ENCODE assay signal across 1 cellular context in the genomic region with DNA sequence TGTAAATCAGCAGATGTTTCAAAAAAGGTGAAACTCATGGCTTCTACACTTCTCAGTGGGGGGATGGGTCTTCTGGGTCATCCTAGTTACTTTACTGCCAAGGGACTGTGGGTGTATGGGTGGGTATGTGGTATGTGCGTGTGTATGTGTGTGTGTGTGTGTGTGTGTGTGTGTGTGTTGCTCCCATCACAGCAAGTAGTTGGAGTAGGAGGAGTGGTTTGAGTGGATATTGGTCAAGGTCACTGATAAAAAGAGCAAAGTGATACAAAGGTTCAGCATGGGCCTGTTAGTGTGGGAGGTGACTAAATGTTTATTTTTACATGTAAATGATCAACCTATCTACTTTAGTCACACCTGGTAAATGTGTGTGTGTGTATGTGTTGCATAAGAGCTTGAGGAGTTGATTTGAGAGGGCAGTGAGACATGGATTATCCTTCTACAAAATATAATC.
TF ChIP-seq lines count a peak whose summit lies in the region.

No MANE protein-coding gene starts in this region.

TF ChIP-seq in HepG2, 621 proteins besides CTCF, POLR2A, EP300 and RAD21 (continued from another document and continues in another):
- TF ChIP-seq, protein P1, sequence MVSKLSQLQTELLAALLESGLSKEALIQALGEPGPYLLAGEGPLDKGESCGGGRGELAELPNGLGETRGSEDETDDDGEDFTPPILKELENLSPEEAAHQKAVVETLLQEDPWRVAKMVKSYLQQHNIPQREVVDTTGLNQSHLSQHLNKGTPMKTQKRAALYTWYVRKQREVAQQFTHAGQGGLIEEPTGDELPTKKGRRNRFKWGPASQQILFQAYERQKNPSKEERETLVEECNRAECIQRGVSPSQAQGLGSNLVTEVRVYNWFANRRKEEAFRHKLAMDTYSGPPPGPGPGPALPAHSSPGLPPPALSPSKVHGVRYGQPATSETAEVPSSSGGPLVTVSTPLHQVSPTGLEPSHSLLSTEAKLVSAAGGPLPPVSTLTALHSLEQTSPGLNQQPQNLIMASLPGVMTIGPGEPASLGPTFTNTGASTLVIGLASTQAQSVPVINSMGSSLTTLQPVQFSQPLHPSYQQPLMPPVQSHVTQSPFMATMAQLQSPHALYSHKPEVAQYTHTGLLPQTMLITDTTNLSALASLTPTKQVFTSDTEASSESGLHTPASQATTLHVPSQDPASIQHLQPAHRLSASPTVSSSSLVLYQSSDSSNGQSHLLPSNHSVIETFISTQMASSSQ (IDR thresholded peaks at IDR 0.05; ENCODE audit: low read depth): peak; percentile 75
- TF ChIP-seq, protein P1 (CRISPR knock-in tag; IDR thresholded peaks at IDR 0.05; ENCODE audit: borderline replicate concordance): peak; percentile 73; the same call in 1 of the 2 replicates
- TF ChIP-seq BHLHE40 (IDR thresholded peaks at IDR 0.05; ENCODE audit: low read length) (no peak), NCOA2 (CRISPR knock-in tag; IDR thresholded peaks at IDR 0.05) (peak; percentile 45; the same call in 1 of the 2 replicates), TOPORS (CRISPR knock-in tag; IDR thresholded peaks at IDR 0.05) (peak; percentile 48; the same call in 1 of the 2 replicates), NR2F6 (IDR thresholded peaks at IDR 0.05) (peak; percentile 39; the same call in 1 of the 2 replicates), NR2F6 (CRISPR knock-in tag; IDR thresholded peaks at IDR 0.05) (peak; percentile 53; the same call in 1 of the 2 replicates), ZFP36L2 (CRISPR knock-in tag; IDR thresholded peaks at IDR 0.05) (no peak), MXD4 (CRISPR knock-in tag; IDR thresholded peaks at IDR 0.05) (no peak), ZNF615 (CRISPR knock-in tag; IDR thresholded peaks at IDR 0.05; ENCODE audit: borderline replicate concordance) (no peak), SRSF1 (optimal IDR thresholded peaks at IDR 0.05; ENCODE audit: low read depth, low read length) (no peak), ZNF33A (CRISPR knock-in tag; IDR thresholded peaks at IDR 0.05; ENCODE audit: borderline replicate concordance) (no peak), SSRP1 (CRISPR knock-in tag; IDR thresholded peaks at IDR 0.05) (no peak), NFATC3 (CRISPR knock-in tag; IDR thresholded peaks at IDR 0.05) (no peak), BCL6 (CRISPR knock-in tag; IDR thresholded peaks at IDR 0.05) (no peak), ZNF775 (CRISPR knock-in tag; IDR thresholded peaks at IDR 0.05; ENCODE audit: borderline replicate concordance) (no peak), HNRNPUL1 (IDR thresholded peaks at IDR 0.05; ENCODE audit: low read depth, low read length) (no peak), ZFP1 (CRISPR knock-in tag; IDR thresholded peaks at IDR 0.05) (0 out of 2 replicates have a peak, but pooled peaks have one; percentile 29), ZNF781 (CRISPR knock-in tag; IDR thresholded peaks at IDR 0.05; ENCODE audit: borderline replicate concordance, not compliant biosample characterization) (no peak), RORA (CRISPR knock-in tag; IDR thresholded peaks at IDR 0.05) (no peak), ZMYM3 (CRISPR knock-in tag; IDR thresholded peaks at IDR 0.05) (peak; percentile 47), KMT2B (CRISPR knock-in tag; IDR thresholded peaks at IDR 0.05) (no peak), CEBPG (CRISPR knock-in tag; IDR thresholded peaks at IDR 0.05) (peak; percentile 78), ZNF773 (CRISPR knock-in tag; IDR thresholded peaks at IDR 0.05; ENCODE audit: borderline replicate concordance) (no peak), ZNF552 (CRISPR knock-in tag; IDR thresholded peaks at IDR 0.05; ENCODE audit: borderline replicate concordance) (no peak)
- TF ChIP-seq, protein P2, sequence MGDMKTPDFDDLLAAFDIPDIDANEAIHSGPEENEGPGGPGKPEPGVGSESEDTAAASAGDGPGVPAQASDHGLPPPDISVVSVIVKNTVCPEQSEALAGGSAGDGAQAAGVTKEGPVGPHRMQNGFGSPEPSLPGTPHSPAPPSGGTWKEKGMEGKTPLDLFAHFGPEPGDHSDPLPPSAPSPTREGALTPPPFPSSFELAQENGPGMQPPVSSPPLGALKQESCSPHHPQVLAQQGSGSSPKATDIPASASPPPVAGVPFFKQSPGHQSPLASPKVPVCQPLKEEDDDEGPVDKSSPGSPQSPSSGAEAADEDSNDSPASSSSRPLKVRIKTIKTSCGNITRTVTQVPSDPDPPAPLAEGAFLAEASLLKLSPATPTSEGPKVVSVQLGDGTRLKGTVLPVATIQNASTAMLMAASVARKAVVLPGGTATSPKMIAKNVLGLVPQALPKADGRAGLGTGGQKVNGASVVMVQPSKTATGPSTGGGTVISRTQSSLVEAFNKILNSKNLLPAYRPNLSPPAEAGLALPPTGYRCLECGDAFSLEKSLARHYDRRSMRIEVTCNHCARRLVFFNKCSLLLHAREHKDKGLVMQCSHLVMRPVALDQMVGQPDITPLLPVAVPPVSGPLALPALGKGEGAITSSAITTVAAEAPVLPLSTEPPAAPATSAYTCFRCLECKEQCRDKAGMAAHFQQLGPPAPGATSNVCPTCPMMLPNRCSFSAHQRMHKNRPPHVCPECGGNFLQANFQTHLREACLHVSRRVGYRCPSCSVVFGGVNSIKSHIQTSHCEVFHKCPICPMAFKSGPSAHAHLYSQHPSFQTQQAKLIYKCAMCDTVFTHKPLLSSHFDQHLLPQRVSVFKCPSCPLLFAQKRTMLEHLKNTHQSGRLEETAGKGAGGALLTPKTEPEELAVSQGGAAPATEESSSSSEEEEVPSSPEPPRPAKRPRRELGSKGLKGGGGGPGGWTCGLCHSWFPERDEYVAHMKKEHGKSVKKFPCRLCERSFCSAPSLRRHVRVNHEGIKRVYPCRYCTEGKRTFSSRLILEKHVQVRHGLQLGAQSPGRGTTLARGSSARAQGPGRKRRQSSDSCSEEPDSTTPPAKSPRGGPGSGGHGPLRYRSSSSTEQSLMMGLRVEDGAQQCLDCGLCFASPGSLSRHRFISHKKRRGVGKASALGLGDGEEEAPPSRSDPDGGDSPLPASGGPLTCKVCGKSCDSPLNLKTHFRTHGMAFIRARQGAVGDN (CRISPR knock-in tag; IDR thresholded peaks at IDR 0.05): no peak
- TF ChIP-seq, protein P3, sequence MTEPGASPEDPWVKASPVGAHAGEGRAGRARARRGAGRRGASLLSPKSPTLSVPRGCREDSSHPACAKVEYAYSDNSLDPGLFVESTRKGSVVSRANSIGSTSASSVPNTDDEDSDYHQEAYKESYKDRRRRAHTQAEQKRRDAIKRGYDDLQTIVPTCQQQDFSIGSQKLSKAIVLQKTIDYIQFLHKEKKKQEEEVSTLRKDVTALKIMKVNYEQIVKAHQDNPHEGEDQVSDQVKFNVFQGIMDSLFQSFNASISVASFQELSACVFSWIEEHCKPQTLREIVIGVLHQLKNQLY (CRISPR knock-in tag; IDR thresholded peaks at IDR 0.05): no peak
- TF ChIP-seq, protein P4, sequence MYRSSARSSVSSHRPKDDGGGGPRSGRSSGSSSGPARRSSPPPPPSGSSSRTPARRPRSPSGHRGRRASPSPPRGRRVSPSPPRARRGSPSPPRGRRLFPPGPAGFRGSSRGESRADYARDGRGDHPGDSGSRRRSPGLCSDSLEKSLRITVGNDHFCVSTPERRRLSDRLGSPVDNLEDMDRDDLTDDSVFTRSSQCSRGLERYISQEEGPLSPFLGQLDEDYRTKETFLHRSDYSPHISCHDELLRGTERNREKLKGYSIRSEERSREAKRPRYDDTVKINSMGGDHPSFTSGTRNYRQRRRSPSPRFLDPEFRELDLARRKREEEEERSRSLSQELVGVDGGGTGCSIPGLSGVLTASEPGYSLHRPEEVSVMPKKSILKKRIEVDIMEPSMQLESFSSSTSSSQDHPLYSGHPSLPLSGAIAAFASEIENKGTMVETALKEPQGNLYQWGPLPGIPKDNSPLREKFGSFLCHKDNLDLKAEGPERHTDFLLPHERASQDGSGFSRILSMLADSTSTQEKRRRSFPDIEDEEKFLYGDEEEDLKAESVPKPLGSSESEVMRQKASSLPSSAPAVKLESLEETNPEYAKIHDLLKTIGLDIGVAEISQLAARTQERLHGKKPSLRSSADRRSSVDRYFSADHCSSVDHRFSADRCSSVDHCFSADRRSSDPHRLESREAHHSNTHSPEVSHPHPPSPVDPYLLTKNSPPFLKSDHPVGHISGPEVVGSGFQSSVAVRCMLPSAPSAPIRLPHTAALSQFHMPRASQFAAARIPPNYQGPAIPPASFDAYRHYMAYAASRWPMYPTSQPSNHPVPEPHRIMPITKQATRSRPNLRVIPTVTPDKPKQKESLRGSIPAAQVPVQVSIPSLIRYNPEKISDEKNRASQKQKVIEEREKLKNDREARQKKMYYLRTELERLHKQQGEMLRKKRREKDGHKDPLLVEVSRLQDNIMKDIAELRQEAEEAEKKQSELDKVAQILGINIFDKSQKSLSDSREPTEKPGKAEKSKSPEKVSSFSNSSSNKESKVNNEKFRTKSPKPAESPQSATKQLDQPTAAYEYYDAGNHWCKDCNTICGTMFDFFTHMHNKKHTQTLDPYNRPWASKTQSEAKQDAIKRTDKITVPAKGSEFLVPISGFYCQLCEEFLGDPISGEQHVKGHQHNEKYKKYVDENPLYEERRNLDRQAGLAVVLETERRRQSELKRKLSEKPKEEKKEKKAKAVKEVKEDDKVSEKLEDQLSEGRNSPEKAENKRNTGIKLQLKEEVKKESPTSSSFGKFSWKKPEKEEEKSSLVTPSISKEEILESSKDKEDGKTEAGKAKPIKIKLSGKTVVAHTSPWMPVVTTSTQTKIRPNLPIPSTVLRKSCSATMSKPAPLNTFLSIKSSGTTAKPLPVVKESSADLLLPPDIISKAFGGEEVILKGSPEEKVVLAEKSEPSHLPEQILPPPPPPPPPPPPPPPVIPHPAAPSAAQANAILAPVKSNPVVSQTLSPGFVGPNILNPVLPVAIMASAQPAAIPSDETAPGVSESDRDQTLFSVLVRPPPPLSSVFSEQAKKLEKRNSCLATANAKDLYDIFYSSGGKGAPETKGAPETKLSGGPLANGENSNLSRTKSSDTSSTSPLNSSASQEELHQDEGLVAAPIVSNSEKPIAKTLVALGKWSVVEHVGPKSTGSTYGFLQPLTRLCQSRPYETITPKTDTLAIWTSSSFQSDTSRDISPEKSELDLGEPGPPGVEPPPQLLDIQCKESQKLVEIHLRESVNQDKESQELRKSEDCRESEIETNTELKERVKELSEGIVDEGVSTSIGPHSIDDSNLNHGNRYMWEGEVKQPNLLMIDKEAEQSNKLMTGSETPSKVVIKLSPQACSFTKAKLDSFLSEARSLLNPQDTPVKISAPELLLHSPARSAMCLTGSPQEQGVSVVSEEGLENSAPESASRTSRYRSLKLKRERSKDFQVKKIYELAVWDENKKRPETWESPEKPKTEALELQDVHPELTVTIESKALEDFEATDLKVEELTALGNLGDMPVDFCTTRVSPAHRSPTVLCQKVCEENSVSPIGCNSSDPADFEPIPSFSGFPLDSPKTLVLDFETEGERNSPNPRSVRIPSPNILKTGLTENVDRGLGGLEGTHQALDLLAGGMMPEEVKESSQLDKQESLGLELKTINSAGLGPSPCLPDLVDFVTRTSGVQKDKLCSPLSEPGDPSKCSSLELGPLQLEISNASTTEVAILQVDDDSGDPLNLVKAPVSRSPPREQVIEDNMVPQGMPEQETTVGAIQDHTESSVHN (CRISPR knock-in tag; IDR thresholded peaks at IDR 0.05): no peak
